Comparison of ENCODE assay signal across 16 cellular contexts in the genomic region with DNA sequence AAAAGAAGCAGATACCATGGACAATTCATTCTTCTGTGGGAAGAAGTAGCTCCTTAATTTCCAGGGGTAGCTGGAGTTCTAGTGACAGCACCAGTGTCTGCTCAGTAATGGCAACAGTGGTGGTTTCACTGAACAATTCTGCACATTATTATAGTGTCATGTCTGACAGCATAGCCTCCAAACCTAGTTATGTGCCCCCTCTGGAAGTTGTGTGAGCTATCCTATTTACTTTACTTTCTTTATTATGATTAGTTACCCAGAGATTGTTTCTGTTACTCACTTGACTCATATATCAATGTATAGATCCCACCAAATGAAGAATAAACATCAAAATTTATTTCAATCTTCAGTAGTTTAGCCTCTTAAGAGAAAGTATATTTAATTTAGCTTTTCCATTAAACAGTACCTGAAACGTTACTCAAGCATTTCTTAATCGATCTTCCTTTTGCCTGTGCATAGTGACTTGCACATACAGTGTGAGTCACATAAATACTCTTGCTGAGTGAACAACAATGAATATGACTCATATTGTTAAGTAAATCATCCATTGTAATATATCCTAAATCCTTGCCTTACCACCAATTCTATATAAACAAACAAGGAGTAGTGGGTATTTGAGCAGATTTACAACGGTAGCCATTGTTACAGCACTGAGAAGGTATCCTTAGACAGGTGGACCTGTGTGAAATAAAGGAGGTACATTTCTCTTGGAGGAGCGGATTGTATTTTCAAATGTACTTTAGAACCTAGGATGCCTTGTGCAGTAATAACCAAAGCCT.
DNase-seq lines count a peak whose midpoint lies in the region; ATAC-seq, FAIRE-seq and TF ChIP-seq lines count a peak whose summit lies in the region.
"Had no signal": no experiment of that assay in that cellular context is flagged by ENCODE, and none has a peak within 500 bp of the region (broad histone marks: within the 10 kb centered on the region; RNA-seq: fewer than 3 reads in every experiment).

No MANE protein-coding gene starts in this region.

- peak overlapping the region; percentile 80 for H3K27ac ChIP-seq in endothelial cell of umbilical vein (ENCODE audit: insufficient read depth, low read depth, low read length)
- no peak overlapping the region for H3K27ac ChIP-seq in naive thymus-derived CD4-positive, alpha-beta T cell (ENCODE audit: low read depth, low read length)
- H3K27ac ChIP-seq: parathyroid adenoma had no signal

- H3K9me3 Mint-ChIP-seq in Calu3 (ENCODE audit: low read depth, unreplicated experiment), result no peaks in the 10 kb centered on the region
- H3K9me3 Mint-ChIP-seq in naive thymus-derived CD4-positive, alpha-beta T cell, result peaks cover 0 to 20% (median 0%) of the 10 kb centered on the region in 11 donors
- H3K9me3 Mint-ChIP-seq: activated CD4-positive, alpha-beta T cell treated with anti-CD3 and anti-CD28 coated beads, Interleukin-2, amount 10 ng/mL, durations not matched to agents 7 days and 5 days had no signal

- no peaks in the 10 kb centered on the region for H3K36me3 ChIP-seq in endothelial cell of umbilical vein (ENCODE audit: control insufficient read depth in 2 of 2, extremely low read depth in 1 of 2, insufficient read depth in 2 of 2, low read length in 2 of 2)
- no peaks in the 10 kb centered on the region for H3K36me3 ChIP-seq in naive thymus-derived CD4-positive, alpha-beta T cell (ENCODE audit: control insufficient read depth in 2 of 3, insufficient read depth in 3 of 3, low read length in 3 of 3)

- intact Hi-C loops in Calu3 (cut with micrococcal nuclease; ENCODE audit: unreplicated experiment), result no loop called here
- intact Hi-C loops in endothelial cell of umbilical vein (cut with micrococcal nuclease), result no loop called here
- intact Hi-C loops in naive thymus-derived CD4-positive, alpha-beta T cell (cut with micrococcal nuclease), result no loop called here

- CTCF ChIA-PET in Calu3 (lab: Charles Lee), result interaction anchor here (0.7 kb wide), 1 partner anchor 451 kb away, joined by 3 read pairs; no protein-coding TSS in a partner anchor
- CTCF ChIA-PET in endothelial cell of umbilical vein (lab: Charles Lee), result interaction anchor here (0.9 to 1.8 kb wide), 5 partner anchors 10 to 1075 kb away, joined by 3 to 5 read pairs (median 3); no protein-coding TSS in a partner anchor
- CTCF ChIA-PET in naive thymus-derived CD4-positive, alpha-beta T cell (lab: Charles Lee), result no interaction called here

- H3K79me2 ChIP-seq in endothelial cell of umbilical vein (ENCODE audit: control insufficient read depth, insufficient read depth, low read length), result no peaks in the 10 kb centered on the region
- H3K79me2 ChIP-seq: parathyroid adenoma had no signal

- peak overlapping the region; percentile 37 for H2AFZ ChIP-seq in endothelial cell of umbilical vein (ENCODE audit: low read depth, low read length)
- H2AFZ ChIP-seq: parathyroid adenoma had no signal

- H3K36me3 Mint-ChIP-seq in Calu3 (ENCODE audit: insufficient read depth, unreplicated experiment), result no peaks in the 10 kb centered on the region
- H3K36me3 Mint-ChIP-seq in naive thymus-derived CD4-positive, alpha-beta T cell, result no peaks in the 10 kb centered on the region
- H3K36me3 Mint-ChIP-seq: CD4-positive, CD25-positive, alpha-beta regulatory T cell; memory B cell; stimulated activated naive B cell treated with anti-CD40 and anti-IgM and Interleukin-4, amounts not matched to agents 10 μg/mL and 1 μg/mL and 100 μg/mL, for 72 hours had no signal

- H3K4me1 Mint-ChIP-seq in Calu3 (ENCODE audit: low read depth, unreplicated experiment), result peaks cover 14% of the 10 kb centered on the region
- no peaks in the 10 kb centered on the region for H3K4me1 Mint-ChIP-seq in naive thymus-derived CD4-positive, alpha-beta T cell
- H3K4me1 Mint-ChIP-seq: activated CD4-positive, alpha-beta T cell treated with anti-CD3 and anti-CD28 coated beads, Interleukin-2, amount 10 ng/mL, durations not matched to agents 7 days and 5 days; CD4-positive, CD25-positive, alpha-beta regulatory T cell; memory B cell; stimulated activated naive B cell treated with anti-CD40 and anti-IgM and Interleukin-4, amounts not matched to agents 10 μg/mL and 1 μg/mL and 100 μg/mL, for 72 hours had no signal

- H3K4me3 ChIP-seq in endothelial cell of umbilical vein (replicated peaks in 1 of 3; ENCODE audit: insufficient read depth in 1 of 3, low read depth in 1 of 3, low read length in 3 of 3), result no peak overlapping the region
- H3K4me3 ChIP-seq in naive thymus-derived CD4-positive, alpha-beta T cell (ENCODE audit: low read length), result no peak overlapping the region

- ATAC-seq in HG02588 (IDR thresholded peaks at IDR 0.05; ENCODE audit: unreplicated experiment) (no peak), HG03571 (IDR thresholded peaks at IDR 0.05; ENCODE audit: unreplicated experiment) (no peak)
- no peak for ATAC-seq in naive thymus-derived CD4-positive, alpha-beta T cell
- ATAC-seq: stimulated activated naive B cell treated with anti-CD40 and anti-IgM and Interleukin-4, amounts not matched to agents 10 μg/mL and 1 μg/mL and 100 μg/mL, for 72 hours had no signal

- peak overlapping the region; percentile 41 for H3K9ac ChIP-seq in endothelial cell of umbilical vein (replicated peaks; ENCODE audit: extremely low read depth, insufficient read depth, low read length)
- H3K9ac ChIP-seq: parathyroid adenoma had no signal

- H3K27me3 Mint-ChIP-seq in Calu3 (ENCODE audit: unreplicated experiment), result no peaks in the 10 kb centered on the region
- H3K27me3 Mint-ChIP-seq in naive thymus-derived CD4-positive, alpha-beta T cell, result peaks cover 0 to 3% (median 0%) of the 10 kb centered on the region in 5 donors
- H3K27me3 Mint-ChIP-seq: activated CD4-positive, alpha-beta T cell treated with anti-CD3 and anti-CD28 coated beads, Interleukin-2, amount 10 ng/mL, durations not matched to agents 7 days and 5 days; CD4-positive, CD25-positive, alpha-beta regulatory T cell; memory B cell; stimulated activated naive B cell treated with anti-CD40 and anti-IgM and Interleukin-4, amounts not matched to agents 10 μg/mL and 1 μg/mL and 100 μg/mL, for 72 hours had no signal

- TF ChIP-seq CTCF in Calu3 (IDR thresholded peaks at IDR 0.05; ENCODE audit: unreplicated experiment), result no peak
- TF ChIP-seq CTCF in endothelial cell of umbilical vein (IDR thresholded peaks at IDR 0.05; ENCODE audit: extremely low read depth in 1 of 2, insufficient read depth in 1 of 2, low read depth in 1 of 2, low read length in 2 of 2), result no peak

- H4K20me1 ChIP-seq in endothelial cell of umbilical vein (replicated peaks; ENCODE audit: control insufficient read depth, extremely low read depth, insufficient read depth, low read length), result no peaks in the 10 kb centered on the region

- peak overlapping the region; percentile 55 for H3K4me2 ChIP-seq in endothelial cell of umbilical vein (ENCODE audit: insufficient read depth, low read length)

- TF ChIP-seq POLR2A in endothelial cell of umbilical vein (IDR thresholded peaks at IDR 0.05; ENCODE audit: low read depth, low read length), result no peak

- BruUV-seq in Calu3 (replicated peaks; lab: Mats Ljungman, UMichigan) (no TSS peak), endothelial cell of umbilical vein (replicated peaks; lab: Mats Ljungman, UMichigan) (TSS peak; percentile 28)

- no peak overlapping the region for H3K4me3 Mint-ChIP-seq in Calu3 (ENCODE audit: low read depth, unreplicated experiment)
- H3K4me3 Mint-ChIP-seq in naive thymus-derived CD4-positive, alpha-beta T cell, result no peak overlapping the region
- H3K4me3 Mint-ChIP-seq: activated CD4-positive, alpha-beta T cell treated with anti-CD3 and anti-CD28 coated beads, Interleukin-2, amount 10 ng/mL, durations not matched to agents 7 days and 5 days; CD4-positive, CD25-positive, alpha-beta regulatory T cell; memory B cell; stimulated activated naive B cell treated with anti-CD40 and anti-IgM and Interleukin-4, amounts not matched to agents 10 μg/mL and 1 μg/mL and 100 μg/mL, for 72 hours had no signal

- no peaks in the 10 kb centered on the region for H3K9me1 ChIP-seq in endothelial cell of umbilical vein (replicated peaks; ENCODE audit: control insufficient read depth, extremely low read depth, insufficient read depth, low read length)

- POLR2A ChIA-PET in endothelial cell of umbilical vein (lab: Charles Lee), result no interaction called here
- POLR2A ChIA-PET in naive thymus-derived CD4-positive, alpha-beta T cell (lab: Charles Lee), result no interaction called here

- no peaks in the 10 kb centered on the region for H3K9me3 ChIP-seq in endothelial cell of umbilical vein (replicated peaks; ENCODE audit: control insufficient read depth, insufficient read depth, low read length)
- no peaks in the 10 kb centered on the region for H3K9me3 ChIP-seq in naive thymus-derived CD4-positive, alpha-beta T cell (ENCODE audit: control insufficient read depth in 2 of 3, low read length in 3 of 3)

- no peaks in the 10 kb centered on the region for H3K27me3 ChIP-seq in endothelial cell of umbilical vein (ENCODE audit: control insufficient read depth in 2 of 2, insufficient read depth in 2 of 2, low read length in 2 of 2)
- H3K27me3 ChIP-seq in naive thymus-derived CD4-positive, alpha-beta T cell (ENCODE audit: control insufficient read depth in 2 of 2, insufficient read depth in 2 of 2, low read length in 2 of 2), result no peaks in the 10 kb centered on the region

- H3K27ac Mint-ChIP-seq in Calu3 (ENCODE audit: unreplicated experiment), result peak overlapping the region; percentile 72
- H3K27ac Mint-ChIP-seq in naive thymus-derived CD4-positive, alpha-beta T cell, result no peak overlapping the region
- H3K27ac Mint-ChIP-seq: activated CD4-positive, alpha-beta T cell treated with anti-CD3 and anti-CD28 coated beads, Interleukin-2, amount 10 ng/mL, durations not matched to agents 7 days and 5 days; CD4-positive, CD25-positive, alpha-beta regulatory T cell; memory B cell; stimulated activated naive B cell treated with anti-CD40 and anti-IgM and Interleukin-4, amounts not matched to agents 10 μg/mL and 1 μg/mL and 100 μg/mL, for 72 hours had no signal

- DNase-seq in Calu3 (no peak), NCI-H460 (ENCODE audit: extremely low read depth, low read depth) (peak; percentile 27), endothelial cell of umbilical vein (ENCODE audit: low read depth, low spot score) (peak; percentile 83), non-pigmented ciliary epithelial cell (ENCODE audit: low read depth) (peak; percentile 56), activated gamma-delta T cell treated with Interleukin-2 at 50 U/mL for 16 hours (no peak)
- DNase-seq in naive thymus-derived CD4-positive, alpha-beta T cell, result no peak
- DNase-seq: activated CD4-positive, alpha-beta T cell treated with anti-CD3 and anti-CD28 coated beads, Interleukin-2, amount 10 ng/mL, durations not matched to agents 7 days and 5 days; activated naive CD4-positive, alpha-beta T cell; CD4-positive, CD25-positive, alpha-beta regulatory T cell; cortex of kidney; NCI-H146; stimulated activated naive B cell treated with anti-CD40 and anti-IgM and Interleukin-4, amounts not matched to agents 10 μg/mL and 1 μg/mL and 100 μg/mL, for 72 hours had no signal

- peaks cover 18% of the 10 kb centered on the region for H3K4me1 ChIP-seq in endothelial cell of umbilical vein (ENCODE audit: control insufficient read depth, extremely low read depth, insufficient read depth, low read length)
- H3K4me1 ChIP-seq in naive thymus-derived CD4-positive, alpha-beta T cell (ENCODE audit: control insufficient read depth in 2 of 2, insufficient read depth in 2 of 2, low read length in 2 of 2), result no peaks in the 10 kb centered on the region
- H3K4me1 ChIP-seq: parathyroid adenoma had no signal

- dilution Hi-C loops in endothelial cell of umbilical vein (cut with MboI; ENCODE audit: extremely low pct_ligation_motif_present, low sequenced_read_pairs), result no loop called here

- FAIRE-seq in endothelial cell of umbilical vein (lab: Jason Lieb, UNC), result peak; percentile 63

Comparison
In these comparisons a context has a peak if more than half of its experiments do, and no peak if none do; other contexts are left out.
1. DNase-seq: peak in NCI-H460 (single experiment), endothelial cell of umbilical vein (single experiment) and non-pigmented ciliary epithelial cell (single experiment); none in Calu3 (single experiment), naive thymus-derived CD4-positive, alpha-beta T cell (0 of 9) and activated gamma-delta T cell treated with Interleukin-2 at 50 U/mL for 16 hours (single experiment).